In genomic region chr9:38018964-38019602, GRCh38 we compare ENCODE assay signal across 9 cellular contexts. TPM values are rescaled to one million over a fixed set of nuclear protein-coding genes. Genes with fewer than 3 reads are reported as not detected.
DNase-seq lines count a peak whose midpoint lies in the region; ATAC-seq and TF ChIP-seq lines count a peak whose summit lies in the region.
"Had no signal": no experiment of that assay in that cellular context is flagged by ENCODE, and none has a peak within 500 bp of the region (broad histone marks: within the 10 kb centered on the region; RNA-seq: fewer than 3 reads in every experiment).

No MANE protein-coding gene starts in this region.

- H3K4me1 Mint-ChIP-seq in MCF 10A (ENCODE audit: insufficient read depth, unreplicated experiment), result peaks cover 58% of the 10 kb centered on the region
- no peaks in the 10 kb centered on the region for H3K4me1 Mint-ChIP-seq in activated CD4-positive, alpha-beta T cell treated with anti-CD3 and anti-CD28 coated beads, Interleukin-2, amount 10 ng/mL, durations not matched to agents 7 days and 5 days
- H3K4me1 Mint-ChIP-seq in naive thymus-derived CD8-positive, alpha-beta T cell, result no peaks in the 10 kb centered on the region
- H3K4me1 Mint-ChIP-seq: naive B cell had no signal

- POLR2A ChIA-PET in MCF 10A (lab: Yijun Ruan, JAX), result interaction anchor here (0.8 to 5.3 kb wide), 9 partner anchors 8 to 116 kb away, joined by 3 to 42 read pairs (median 5); no protein-coding TSS in a partner anchor
- POLR2A ChIA-PET in activated CD4-positive, alpha-beta T cell treated with anti-CD3 and anti-CD28 coated beads, Interleukin-2, amount 10 ng/mL, durations not matched to agents 7 days and 5 days (lab: Charles Lee), result no interaction called here
- POLR2A ChIA-PET in naive thymus-derived CD8-positive, alpha-beta T cell (lab: Charles Lee), result no interaction called here

- WGBS in right lobe of liver (ENCODE audit: insufficient coverage, low coverage, low lambda C conversion rate, missing lambda C conversion rate), result 39% methylated on average over 6 of the region's 6 CpGs

- H3K27me3 ChIP-seq in right lobe of liver (no peaks in the 10 kb centered on the region), vagina (no peaks in the 10 kb centered on the region)

- CTCF ChIA-PET in MCF 10A (lab: Yijun Ruan, JAX), result interaction anchor here (0.6 to 1.6 kb wide), 4 partner anchors 10 to 80 kb away, joined by 3 to 5 read pairs (median 4); no protein-coding TSS in a partner anchor
- CTCF ChIA-PET in activated CD4-positive, alpha-beta T cell treated with anti-CD3 and anti-CD28 coated beads, Interleukin-2, amount 10 ng/mL, durations not matched to agents 7 days and 5 days (lab: Charles Lee), result interaction anchor here (0.5 to 2.1 kb wide), 3 partner anchors 17 to 47 kb away, joined by 3 to 5 read pairs (median 4); no protein-coding TSS in a partner anchor

- DNase-seq in Right ventricle myocardium superior (no peak), Right ventricle myocardium inferior (ENCODE audit: missing footprints) (no peak), MCF 10A (ENCODE audit: unreplicated experiment) (peak; percentile 80), right lobe of liver (peak in 2 of 3 donors; percentile 60 to 62), vagina (ENCODE audit: extremely low spot score in 2 of 2) (no peak), cortex of kidney (lab: John Stamatoyannopoulos, UW) (no peak)
- DNase-seq in activated CD4-positive, alpha-beta T cell treated with anti-CD3 and anti-CD28 coated beads, Interleukin-2, amount 10 ng/mL, durations not matched to agents 7 days and 5 days, result no peak
- DNase-seq in naive thymus-derived CD8-positive, alpha-beta T cell, result no peak
- DNase-seq: naive B cell had no signal

- H3K4me1 ChIP-seq in right lobe of liver (peaks cover 3 to 66% (median 36%) of the 10 kb centered on the region in 4 donors), vagina (peaks cover 68% of the 10 kb centered on the region)

- H3K4me3 ChIP-seq in right lobe of liver, result no peak overlapping the region
- no peak overlapping the region for H3K4me3 ChIP-seq in vagina

- intact Hi-C loops in Right ventricle myocardium superior (cut with DNase I) (loop anchor here (5.0 kb wide), 1 partner anchor 48 kb away; the partner anchor contains the start of gene SHB), Right ventricle myocardium inferior (cut with DNase I) (no loop called here), MCF 10A (cut with micrococcal nuclease) (no loop called here), right lobe of liver (cut with DNase I) (loop anchor here (10.0 kb wide), 3 partner anchors 46 to 94 kb away; partner anchors contain the start of gene SHB (in 2 of the 2)), vagina (cut with DNase I) (no loop called here)

- ATAC-seq in Right ventricle myocardium superior (ENCODE audit: poor library complexity), result peak; percentile 48
- no peak for ATAC-seq in Right ventricle myocardium inferior
- peak; percentile 52 to 62 (median 57) for ATAC-seq in right lobe of liver
- no peak for ATAC-seq in naive thymus-derived CD8-positive, alpha-beta T cell

- H3K27ac ChIP-seq in right lobe of liver, result peak overlapping the region; percentile 32 to 79 (median 54)
- peak overlapping the region; percentile 7 for H3K27ac ChIP-seq in vagina

- no peak overlapping the region for H3K4me3 Mint-ChIP-seq in MCF 10A (ENCODE audit: unreplicated experiment)
- H3K4me3 Mint-ChIP-seq in activated CD4-positive, alpha-beta T cell treated with anti-CD3 and anti-CD28 coated beads, Interleukin-2, amount 10 ng/mL, durations not matched to agents 7 days and 5 days, result no peak overlapping the region
- no peak overlapping the region for H3K4me3 Mint-ChIP-seq in naive thymus-derived CD8-positive, alpha-beta T cell
- H3K4me3 Mint-ChIP-seq: naive B cell had no signal

- H3K36me3 ChIP-seq in right lobe of liver (peaks cover 0 to 10% (median 0%) of the 10 kb centered on the region in 4 donors), vagina (no peaks in the 10 kb centered on the region)

- peak overlapping the region; percentile 71 for H3K27ac Mint-ChIP-seq in MCF 10A (ENCODE audit: low read depth, unreplicated experiment)
- H3K27ac Mint-ChIP-seq in activated CD4-positive, alpha-beta T cell treated with anti-CD3 and anti-CD28 coated beads, Interleukin-2, amount 10 ng/mL, durations not matched to agents 7 days and 5 days, result no peak overlapping the region
- H3K27ac Mint-ChIP-seq in naive thymus-derived CD8-positive, alpha-beta T cell, result no peak overlapping the region
- H3K27ac Mint-ChIP-seq: naive B cell had no signal

- TF ChIP-seq CTCF in MCF 10A (IDR thresholded peaks at IDR 0.05; ENCODE audit: unreplicated experiment) (no peak), right lobe of liver (IDR thresholded peaks at IDR 0.05) (no peak), vagina (IDR thresholded peaks at IDR 0.05) (no peak)

- no peak for TF ChIP-seq POLR2A in right lobe of liver (IDR thresholded peaks at IDR 0.05)
- no peak for TF ChIP-seq POLR2A in vagina (IDR thresholded peaks at IDR 0.05)

- H3K27me3 Mint-ChIP-seq in MCF 10A (ENCODE audit: insufficient read depth, unreplicated experiment), result no peaks in the 10 kb centered on the region
- H3K27me3 Mint-ChIP-seq in activated CD4-positive, alpha-beta T cell treated with anti-CD3 and anti-CD28 coated beads, Interleukin-2, amount 10 ng/mL, durations not matched to agents 7 days and 5 days, result no peaks in the 10 kb centered on the region
- H3K27me3 Mint-ChIP-seq in naive thymus-derived CD8-positive, alpha-beta T cell, result peaks cover 0 to 4% (median 0%) of the 10 kb centered on the region in 5 donors

- H3K9me3 Mint-ChIP-seq in MCF 10A (ENCODE audit: unreplicated experiment), result no peaks in the 10 kb centered on the region
- H3K9me3 Mint-ChIP-seq in activated CD4-positive, alpha-beta T cell treated with anti-CD3 and anti-CD28 coated beads, Interleukin-2, amount 10 ng/mL, durations not matched to agents 7 days and 5 days, result no peaks in the 10 kb centered on the region
- no peaks in the 10 kb centered on the region for H3K9me3 Mint-ChIP-seq in naive thymus-derived CD8-positive, alpha-beta T cell

- H3K36me3 Mint-ChIP-seq in MCF 10A (ENCODE audit: insufficient read depth, unreplicated experiment), result peaks cover 9% of the 10 kb centered on the region
- no peaks in the 10 kb centered on the region for H3K36me3 Mint-ChIP-seq in activated CD4-positive, alpha-beta T cell treated with anti-CD3 and anti-CD28 coated beads, Interleukin-2, amount 10 ng/mL, durations not matched to agents 7 days and 5 days (ENCODE audit: low read depth)
- H3K36me3 Mint-ChIP-seq in naive thymus-derived CD8-positive, alpha-beta T cell, result no peaks in the 10 kb centered on the region
- H3K36me3 Mint-ChIP-seq: naive B cell had no signal

- H3K9me3 ChIP-seq in right lobe of liver (no peaks in the 10 kb centered on the region), vagina (no peaks in the 10 kb centered on the region)

- no TSS peak for BruUV-seq in MCF 10A (replicated peaks; lab: Mats Ljungman, UMichigan)

RNA-seq across cellular contexts. Expression of gene SHB, which starts 49.9 kb away (rescaled TPM):
- total RNA-seq in Right ventricle myocardium superior (15.0 TPM), Right ventricle myocardium inferior (14.7 TPM), MCF 10A (2022) (22.3 and 29.6 TPM in 2 replicates), right lobe of liver (10 to 100 TPM; 12.0 to 43.1 (median 21.9) TPM), vagina (20.9 TPM)
- total RNA-seq in activated CD4-positive, alpha-beta T cell treated with anti-CD3 and anti-CD28 coated beads, Interleukin-2, amount 10 ng/mL, durations not matched to agents 7 days and 5 days, result not detected
- total RNA-seq in naive thymus-derived CD8-positive, alpha-beta T cell, result 1 to 10 TPM in 1 of 2 experiments, under 1 TPM in 1; 0.91 to 1.2 TPM
- under 1 TPM; 0.20 to 0.54 (median 0.29) TPM for polyA plus RNA-seq in naive thymus-derived CD8-positive, alpha-beta T cell

Comparison
In these comparisons a context has a peak if more than half of its experiments do, and no peak if none do; other contexts are left out.
1. ATAC-seq: peak in Right ventricle myocardium superior (single experiment) and right lobe of liver (4 of 4); none in Right ventricle myocardium inferior (single experiment) and naive thymus-derived CD8-positive, alpha-beta T cell (0 of 2).
2. intact Hi-C loops: an anchor here in Right ventricle myocardium superior (5.0 kb wide) and right lobe of liver (10.0 kb wide); none called in Right ventricle myocardium inferior, MCF 10A and vagina.
3. DNase-seq: peak in MCF 10A (single experiment) and right lobe of liver (2 of 3); none in Right ventricle myocardium superior (single experiment), Right ventricle myocardium inferior (single experiment), vagina (0 of 2), activated CD4-positive, alpha-beta T cell treated with anti-CD3 and anti-CD28 coated beads, Interleukin-2, amount 10 ng/mL, durations not matched to agents 7 days and 5 days (single experiment), cortex of kidney (single experiment) and naive thymus-derived CD8-positive, alpha-beta T cell (0 of 10).